Comparison of ENCODE assay signal across 26 cellular contexts in genomic region chr2:212898011-212898410, GRCh38.
"Had no signal": no experiment of that assay in that cellular context is flagged by ENCODE, and none has a peak within 500 bp of the region (broad histone marks: within the 10 kb centered on the region; RNA-seq: fewer than 3 reads in every experiment).

No MANE protein-coding gene starts in this region.

- FAIRE-seq: HTR-8/SVneo, K562, RCC 7860 had no signal

- H3K9me3 Mint-ChIP-seq: IgD-negative memory B cell had no signal

- DNase-seq: Kasumi-1, MV-4-11, NCI-H1048, NCI-H1105, NCI-H1417, NCI-H1436 treated with DMSO at 0.1 percent for 48 hours, NCI-H1694, NCI-H1930, NCI-H2081, NCI-H2107, NCI-H226, NCI-H446, NCI-H510A, NCI-H69, NCI-H774, Right ventricle myocardium superior, RPMI8226, SIG-M5 had no signal

- H3K4me1 ChIP-seq: SJSA1 had no signal

- ATAC-seq: K562 had no signal

- H3K27ac ChIP-seq: HL-60, KMS-11, SJSA1, SK-N-MC had no signal

- H3K4me1 Mint-ChIP-seq: IgD-negative memory B cell had no signal

- H3K36me3 Mint-ChIP-seq: IgD-negative memory B cell had no signal

- H3K4me3 Mint-ChIP-seq: IgD-negative memory B cell had no signal

- H3K4me3 ChIP-seq: K562, SJSA1, SK-N-MC had no signal

- H3K27ac Mint-ChIP-seq: IgD-negative memory B cell had no signal

- H3K9me3 ChIP-seq: SJSA1 had no signal

- H3K4me2 ChIP-seq: KMS-11 had no signal

- H3K9ac ChIP-seq: KMS-11 had no signal

- H3K36me3 ChIP-seq: SJSA1 had no signal
